ENCODE assay signal across 1 cellular context in the genomic region with DNA sequence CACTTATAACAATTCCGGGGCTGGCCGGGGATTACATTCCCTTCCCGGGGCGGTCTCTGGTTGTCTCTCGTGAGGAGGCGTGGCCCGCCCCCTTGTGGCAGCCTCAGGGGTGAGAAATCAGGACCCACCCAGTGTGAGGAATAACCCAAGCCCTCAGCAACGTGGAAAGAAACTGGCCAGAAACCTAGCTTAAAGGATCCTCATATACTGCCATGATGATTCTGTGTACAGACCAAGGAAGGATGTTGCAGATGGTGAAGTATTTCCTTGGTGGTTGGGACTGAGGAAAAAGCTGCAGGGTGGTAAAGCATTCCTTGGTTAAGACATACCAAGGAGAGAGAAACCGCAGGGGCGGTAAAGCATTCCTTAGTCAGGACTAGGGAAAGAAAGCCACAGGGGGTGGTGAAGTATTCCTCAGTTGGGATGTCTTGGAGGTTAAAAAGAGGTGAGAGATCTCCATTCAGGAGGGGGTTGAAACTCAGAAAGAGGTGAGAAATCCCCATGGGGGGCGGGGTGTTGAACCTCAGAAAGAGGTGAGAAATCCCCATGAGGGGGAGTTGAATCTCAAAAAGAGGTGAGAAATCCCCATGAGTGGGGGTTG.
TF ChIP-seq lines count a peak whose summit lies in the region.

No MANE protein-coding gene starts in this region.

TF ChIP-seq in GM12878, 131 proteins besides CTCF, POLR2A, EP300 and RAD21 (continued from another document):
- TF ChIP-seq, protein P1, sequence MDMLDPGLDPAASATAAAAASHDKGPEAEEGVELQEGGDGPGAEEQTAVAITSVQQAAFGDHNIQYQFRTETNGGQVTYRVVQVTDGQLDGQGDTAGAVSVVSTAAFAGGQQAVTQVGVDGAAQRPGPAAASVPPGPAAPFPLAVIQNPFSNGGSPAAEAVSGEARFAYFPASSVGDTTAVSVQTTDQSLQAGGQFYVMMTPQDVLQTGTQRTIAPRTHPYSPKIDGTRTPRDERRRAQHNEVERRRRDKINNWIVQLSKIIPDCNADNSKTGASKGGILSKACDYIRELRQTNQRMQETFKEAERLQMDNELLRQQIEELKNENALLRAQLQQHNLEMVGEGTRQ (IDR thresholded peaks at IDR 0.05; ENCODE audit: borderline replicate concordance, low read depth, low read length), result no peak
- TF ChIP-seq MYC (IDR thresholded peaks at IDR 0.05; ENCODE audit: insufficient read depth, insufficient read length, insufficient replicate concordance, low read length, severe bottlenecking) (no peak), IKZF2 (IDR thresholded peaks at IDR 0.05) (peak; percentile 40 to 51; a peak in 2 of 4 replicates), MEF2B (IDR thresholded peaks at IDR 0.05; ENCODE audit: partially characterized antibody, poor library complexity, severe bottlenecking) (peak; percentile 45), ZNF207 (IDR thresholded peaks at IDR 0.05; ENCODE audit: borderline replicate concordance) (no peak), NBN (IDR thresholded peaks at IDR 0.05) (no peak), TCF7 (IDR thresholded peaks at IDR 0.05; ENCODE audit: borderline replicate concordance) (no peak), PAX5 (IDR thresholded peaks at IDR 0.05; ENCODE audit: borderline replicate concordance, low read depth, low read length) (no peak), TARDBP (IDR thresholded peaks at IDR 0.05; ENCODE audit: borderline replicate concordance) (no peak), ZNF384 (IDR thresholded peaks at IDR 0.05; ENCODE audit: borderline replicate concordance, low read depth, low read length) (no peak), SPI1 (IDR thresholded peaks at IDR 0.05; ENCODE audit: borderline replicate concordance, insufficient read depth, low read depth, low read length) (no peak), SIX5 (IDR thresholded peaks at IDR 0.05; ENCODE audit: low read depth, low read length, severe bottlenecking) (no peak), CHD1 (IDR thresholded peaks at IDR 0.05; ENCODE audit: low read depth, low read length) (no peak), NR2C2 (IDR thresholded peaks at IDR 0.05; ENCODE audit: borderline replicate concordance, control insufficient read depth, insufficient read length, low read depth) (no peak), SMARCA5 (IDR thresholded peaks at IDR 0.05) (no peak), MTA2 (IDR thresholded peaks at IDR 0.05; ENCODE audit: low read depth) (no peak)
- TF ChIP-seq, protein P2, sequence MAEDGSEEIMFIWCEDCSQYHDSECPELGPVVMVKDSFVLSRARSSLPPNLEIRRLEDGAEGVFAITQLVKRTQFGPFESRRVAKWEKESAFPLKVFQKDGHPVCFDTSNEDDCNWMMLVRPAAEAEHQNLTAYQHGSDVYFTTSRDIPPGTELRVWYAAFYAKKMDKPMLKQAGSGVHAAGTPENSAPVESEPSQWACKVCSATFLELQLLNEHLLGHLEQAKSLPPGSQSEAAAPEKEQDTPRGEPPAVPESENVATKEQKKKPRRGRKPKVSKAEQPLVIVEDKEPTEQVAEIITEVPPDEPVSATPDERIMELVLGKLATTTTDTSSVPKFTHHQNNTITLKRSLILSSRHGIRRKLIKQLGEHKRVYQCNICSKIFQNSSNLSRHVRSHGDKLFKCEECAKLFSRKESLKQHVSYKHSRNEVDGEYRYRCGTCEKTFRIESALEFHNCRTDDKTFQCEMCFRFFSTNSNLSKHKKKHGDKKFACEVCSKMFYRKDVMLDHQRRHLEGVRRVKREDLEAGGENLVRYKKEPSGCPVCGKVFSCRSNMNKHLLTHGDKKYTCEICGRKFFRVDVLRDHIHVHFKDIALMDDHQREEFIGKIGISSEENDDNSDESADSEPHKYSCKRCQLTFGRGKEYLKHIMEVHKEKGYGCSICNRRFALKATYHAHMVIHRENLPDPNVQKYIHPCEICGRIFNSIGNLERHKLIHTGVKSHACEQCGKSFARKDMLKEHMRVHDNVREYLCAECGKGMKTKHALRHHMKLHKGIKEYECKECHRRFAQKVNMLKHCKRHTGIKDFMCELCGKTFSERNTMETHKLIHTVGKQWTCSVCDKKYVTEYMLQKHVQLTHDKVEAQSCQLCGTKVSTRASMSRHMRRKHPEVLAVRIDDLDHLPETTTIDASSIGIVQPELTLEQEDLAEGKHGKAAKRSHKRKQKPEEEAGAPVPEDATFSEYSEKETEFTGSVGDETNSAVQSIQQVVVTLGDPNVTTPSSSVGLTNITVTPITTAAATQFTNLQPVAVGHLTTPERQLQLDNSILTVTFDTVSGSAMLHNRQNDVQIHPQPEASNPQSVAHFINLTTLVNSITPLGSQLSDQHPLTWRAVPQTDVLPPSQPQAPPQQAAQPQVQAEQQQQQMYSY (CRISPR knock-in tag; IDR thresholded peaks at IDR 0.05), result no peak
